Comparison of ENCODE assay signal across 16 cellular contexts in the genomic region with DNA sequence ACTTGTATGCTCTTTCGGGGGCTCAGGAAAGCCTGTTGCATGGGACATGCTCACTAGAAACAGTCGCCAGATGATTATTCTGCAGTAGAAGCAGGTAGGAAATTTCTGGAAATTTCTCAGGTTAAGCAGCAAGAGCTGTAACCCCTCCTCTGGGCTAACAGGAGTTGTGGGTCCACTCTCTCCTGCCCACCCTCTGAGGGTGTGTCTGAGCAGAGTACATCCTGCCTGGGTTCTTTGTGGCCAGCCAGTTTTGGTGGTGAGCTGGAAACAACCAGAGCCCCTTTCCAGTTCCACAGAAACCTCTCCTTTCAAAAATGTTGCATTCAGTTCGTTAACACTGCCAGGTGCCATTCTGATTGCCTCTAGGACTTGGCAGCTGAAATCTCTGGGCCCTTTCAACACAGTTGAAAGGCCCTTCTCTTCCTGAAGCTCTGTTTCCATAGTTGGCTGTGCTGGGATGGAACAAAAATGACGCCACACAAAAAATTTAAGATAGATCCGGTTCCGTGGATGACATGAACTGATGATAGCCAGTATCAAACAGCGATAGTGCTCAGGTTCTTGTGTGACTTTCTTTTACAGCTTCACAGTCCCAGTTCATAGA. TPM values are rescaled to one million over a fixed set of nuclear protein-coding genes. Genes with fewer than 3 reads are reported as not detected.
DNase-seq lines count a peak whose midpoint lies in the region; ATAC-seq and TF ChIP-seq lines count a peak whose summit lies in the region.
"Had no signal": no experiment of that assay in that cellular context is flagged by ENCODE, and none has a peak within 500 bp of the region (broad histone marks: within the 10 kb centered on the region; RNA-seq: fewer than 3 reads in every experiment).

No MANE protein-coding gene starts in this region.

- H3K4me3 Mint-ChIP-seq in activated naive CD4-positive, alpha-beta T cell treated with anti-CD3 and anti-CD28 coated beads for 36 hours: no peak overlapping the region
- H3K4me3 Mint-ChIP-seq in naive thymus-derived CD4-positive, alpha-beta T cell: no peak overlapping the region
- H3K4me3 Mint-ChIP-seq: activated T-cell treated with anti-CD3 and anti-CD28 coated beads, Interleukin-2, amount 50 U/mL, for 4 hours had no signal

- no peak for DNase-seq in activated naive CD4-positive, alpha-beta T cell treated with anti-CD3 and anti-CD28 coated beads for 36 hours
- DNase-seq in activated naive CD4-positive, alpha-beta T cell treated with anti-CD3 and anti-CD28 coated beads, Interleukin-2, amount 50 U/mL, for 16 hours: no peak
- DNase-seq in naive thymus-derived CD4-positive, alpha-beta T cell: peak in 1 of 9 donors; percentile 6
- DNase-seq in upper lobe of left lung (peak in 1 of 2 donors; percentile 7), GM10248 (ENCODE audit: extremely low spot score) (no peak), NCI-H774 (lab: John Stamatoyannopoulos, UW) (no peak), T-helper 1 cell (no peak)
- DNase-seq: DMS79; effector CD4-positive, alpha-beta T cell; NCI-H446 treated with DMSO at 0.1 percent for 48 hours; SHP77; spleen had no signal

- peaks cover 17 to 65% (median 24%) of the 10 kb centered on the region in 3 experiments for H3K36me3 ChIP-seq in naive thymus-derived CD4-positive, alpha-beta T cell (ENCODE audit: control insufficient read depth in 2 of 3, insufficient read depth in 3 of 3, low read length in 3 of 3)
- H3K36me3 ChIP-seq in upper lobe of left lung: peaks cover 4 to 64% (median 41%) of the 10 kb centered on the region in 4 donors

- CTCF ChIA-PET in activated naive CD4-positive, alpha-beta T cell treated with anti-CD3 and anti-CD28 coated beads for 36 hours (lab: Charles Lee): interaction anchor here (1.0 to 3.3 kb wide), 4 partner anchors 38 to 185 kb away, joined by 3 to 10 read pairs (median 4); no protein-coding TSS in a partner anchor
- CTCF ChIA-PET in naive thymus-derived CD4-positive, alpha-beta T cell (lab: Charles Lee): interaction anchor here (0.6 to 2.8 kb wide), 4 partner anchors 18 to 79 kb away, joined by 3 to 14 read pairs (median 4); no protein-coding TSS in a partner anchor
- CTCF ChIA-PET in GM10248 (lab: Yijun Ruan, JAX): interaction anchor here (0.9 to 10.4 kb wide), 4 partner anchors 18 to 434 kb away, joined by 3 to 133 read pairs (median 4); partner anchors contain the start of gene LPIN3

- no peak for TF ChIP-seq CTCF in upper lobe of left lung (IDR thresholded peaks at IDR 0.05)
- no peak for TF ChIP-seq CTCF in GM10248 (IDR thresholded peaks at IDR 0.05; ENCODE audit: control extremely low read depth, extremely low read depth, low read depth, missing control alignments)

- intact Hi-C loops in activated naive CD4-positive, alpha-beta T cell treated with anti-CD3 and anti-CD28 coated beads for 36 hours (cut with micrococcal nuclease): no loop called here
- intact Hi-C loops in naive thymus-derived CD4-positive, alpha-beta T cell (cut with micrococcal nuclease): no loop called here

- peak overlapping the region; percentile 46 for H3K27ac Mint-ChIP-seq in activated naive CD4-positive, alpha-beta T cell treated with anti-CD3 and anti-CD28 coated beads for 36 hours
- peak overlapping the region in 8 of 9 donors; percentile 19 to 88 (median 66) for H3K27ac Mint-ChIP-seq in naive thymus-derived CD4-positive, alpha-beta T cell

- whole genome bisulfite sequencing in upper lobe of left lung, 2 donors: 89% methylated on average over 7 of the region's 7 CpGs

- H3K4me1 Mint-ChIP-seq in activated naive CD4-positive, alpha-beta T cell treated with anti-CD3 and anti-CD28 coated beads for 36 hours (ENCODE audit: low read depth): peaks cover 4% of the 10 kb centered on the region
- H3K4me1 Mint-ChIP-seq in naive thymus-derived CD4-positive, alpha-beta T cell: peaks cover under 1 to 29% (median 18%) of the 10 kb centered on the region in 7 donors

- ATAC-seq in naive thymus-derived CD4-positive, alpha-beta T cell: no peak
- ATAC-seq in upper lobe of left lung (ENCODE audit: low FRiP score in 2 of 2): no peak
- ATAC-seq: A549; activated T-cell treated with anti-CD3 and anti-CD28 coated beads, Interleukin-2, amount 50 U/mL, for 4 hours had no signal

- H3K4me1 ChIP-seq in naive thymus-derived CD4-positive, alpha-beta T cell (ENCODE audit: control insufficient read depth in 2 of 2, insufficient read depth in 2 of 2, low read length in 2 of 2): no peaks in the 10 kb centered on the region
- H3K4me1 ChIP-seq in upper lobe of left lung: peaks cover 17 to 35% (median 30%) of the 10 kb centered on the region in 4 donors

- POLR2A ChIA-PET in naive thymus-derived CD4-positive, alpha-beta T cell (lab: Charles Lee): interaction anchor here (1.2 kb wide), 1 partner anchor 35 kb away, joined by 3 read pairs; no protein-coding TSS in a partner anchor
- POLR2A ChIA-PET in GM10248 (lab: Yijun Ruan, JAX): no interaction called here

- H3K9me3 ChIP-seq in naive thymus-derived CD4-positive, alpha-beta T cell (ENCODE audit: control insufficient read depth in 2 of 3, low read length in 3 of 3): no peaks in the 10 kb centered on the region
- no peaks in the 10 kb centered on the region for H3K9me3 ChIP-seq in upper lobe of left lung
- H3K9me3 ChIP-seq: A549, spleen had no signal

- H3K27me3 ChIP-seq in naive thymus-derived CD4-positive, alpha-beta T cell (ENCODE audit: control insufficient read depth in 2 of 2, insufficient read depth in 2 of 2, low read length in 2 of 2): no peaks in the 10 kb centered on the region
- H3K27me3 ChIP-seq in upper lobe of left lung: no peaks in the 10 kb centered on the region
- H3K27me3 ChIP-seq: spleen had no signal

- peaks cover 19% of the 10 kb centered on the region for H3K36me3 Mint-ChIP-seq in activated naive CD4-positive, alpha-beta T cell treated with anti-CD3 and anti-CD28 coated beads for 36 hours (ENCODE audit: low read depth)
- H3K36me3 Mint-ChIP-seq in naive thymus-derived CD4-positive, alpha-beta T cell: peaks cover 0 to 34% (median 16%) of the 10 kb centered on the region in 5 donors

- no peaks in the 10 kb centered on the region for H3K9me3 Mint-ChIP-seq in activated naive CD4-positive, alpha-beta T cell treated with anti-CD3 and anti-CD28 coated beads for 36 hours
- no peaks in the 10 kb centered on the region for H3K9me3 Mint-ChIP-seq in naive thymus-derived CD4-positive, alpha-beta T cell
- H3K9me3 Mint-ChIP-seq: activated T-cell treated with anti-CD3 and anti-CD28 coated beads, Interleukin-2, amount 50 U/mL, for 4 hours had no signal

- TF ChIP-seq EP300 in upper lobe of left lung (IDR thresholded peaks at IDR 0.05): no peak

- H3K27ac ChIP-seq in cingulate gyrus (ENCODE audit: low read depth, low read length) (peak overlapping the region; percentile 93), upper lobe of left lung (peak overlapping the region; percentile 45 to 78 (median 56))
- no peak overlapping the region for H3K27ac ChIP-seq in naive thymus-derived CD4-positive, alpha-beta T cell (ENCODE audit: low read depth, low read length)
- H3K27ac ChIP-seq: A549, HL-60 had no signal

- H3K4me3 ChIP-seq in naive thymus-derived CD4-positive, alpha-beta T cell (ENCODE audit: low read length): no peak overlapping the region
- H3K4me3 ChIP-seq in upper lobe of left lung: no peak overlapping the region
- H3K4me3 ChIP-seq: A549, spleen had no signal

- no peaks in the 10 kb centered on the region for H3K27me3 Mint-ChIP-seq in activated naive CD4-positive, alpha-beta T cell treated with anti-CD3 and anti-CD28 coated beads for 36 hours (ENCODE audit: low read depth)
- H3K27me3 Mint-ChIP-seq in naive thymus-derived CD4-positive, alpha-beta T cell: no peaks in the 10 kb centered on the region

- TF ChIP-seq POLR2A in upper lobe of left lung (IDR thresholded peaks at IDR 0.05): no peak

RNA-seq across cellular contexts. Expression of gene PLCG1, which starts 38.5 kb away (rescaled TPM):
- total RNA-seq in activated naive CD4-positive, alpha-beta T cell treated with anti-CD3 and anti-CD28 coated beads for 36 hours: 100 to 1,000 TPM; 117 to 136 TPM
- 100 to 1,000 TPM; 343 to 559 (median 418) TPM for total RNA-seq in naive thymus-derived CD4-positive, alpha-beta T cell
- 100 to 1,000 TPM in 1 of 2 donors, 10 to 100 TPM in 1; 36.9 to 105 TPM for polyA plus RNA-seq in naive thymus-derived CD4-positive, alpha-beta T cell
- total RNA-seq in upper lobe of left lung: 100 to 1,000 TPM in 3 of 6 donors, 10 to 100 TPM in 3; 69.8 to 383 (median 99.5) TPM
